Comparison of ENCODE assay signal across 12 cellular contexts in genomic region chr12:109464642-109465351, GRCh38. TPM values are rescaled to one million over a fixed set of nuclear protein-coding genes. Genes with fewer than 3 reads are reported as not detected.
DNase-seq lines count a peak whose midpoint lies in the region; ATAC-seq and TF ChIP-seq lines count a peak whose summit lies in the region.
"Had no signal": no experiment of that assay in that cellular context is flagged by ENCODE, and none has a peak within 500 bp of the region (broad histone marks: within the 10 kb centered on the region; RNA-seq: fewer than 3 reads in every experiment).

No MANE protein-coding gene starts in this region.

- H3K4me1 ChIP-seq in heart left ventricle: peaks cover 64 to 98% (median 91%) of the 10 kb centered on the region in 12 donors
- peaks cover 69% of the 10 kb centered on the region for H3K4me1 ChIP-seq in right cardiac atrium (ENCODE audit: control insufficient read depth, insufficient read depth, low read length)
- peaks cover 86% of the 10 kb centered on the region for H3K4me1 ChIP-seq in upper lobe of right lung

- WGBS in heart left ventricle, 4 donors: 87 to 90% (median 89%) methylated on average over 14 of the region's 14 CpGs
- 88% methylated on average over 14 of the region's 14 CpGs for WGBS in right cardiac atrium

- H3K4me3 ChIP-seq in heart left ventricle (no peak overlapping the region), right cardiac atrium (ENCODE audit: low read length) (no peak overlapping the region), dorsolateral prefrontal cortex (peak overlapping the region in 1 of 59 donors; percentile 12), upper lobe of right lung (no peak overlapping the region)

- H3K4me3 Mint-ChIP-seq in neural crest cell: no peak overlapping the region
- H3K4me3 Mint-ChIP-seq: central memory CD8-positive, alpha-beta T cell had no signal

- no peaks in the 10 kb centered on the region for H3K27me3 ChIP-seq in heart left ventricle
- H3K27me3 ChIP-seq in right cardiac atrium (ENCODE audit: control insufficient read depth, insufficient read depth): no peaks in the 10 kb centered on the region
- no peaks in the 10 kb centered on the region for H3K27me3 ChIP-seq in dorsolateral prefrontal cortex
- no peaks in the 10 kb centered on the region for H3K27me3 ChIP-seq in upper lobe of right lung

- no peaks in the 10 kb centered on the region for H3K27me3 Mint-ChIP-seq in neural crest cell (ENCODE audit: low read depth)
- H3K27me3 Mint-ChIP-seq: central memory CD8-positive, alpha-beta T cell had no signal

- peaks cover 7% of the 10 kb centered on the region for H3K36me3 Mint-ChIP-seq in neural crest cell (ENCODE audit: low read depth)

- H3K27ac ChIP-seq in heart left ventricle: peak overlapping the region in 11 of 12 donors; percentile 93 to 100 (median 96)
- no peak overlapping the region for H3K27ac ChIP-seq in right cardiac atrium (ENCODE audit: low read length)
- H3K27ac ChIP-seq in dorsolateral prefrontal cortex: peak overlapping the region in 38 of 59 donors; percentile 2 to 96 (median 88)
- H3K27ac ChIP-seq in upper lobe of right lung: peak overlapping the region; percentile 93
- H3K27ac ChIP-seq: WERI-Rb-1 had no signal

- no peak for ATAC-seq in heart left ventricle
- no peak for ATAC-seq in right cardiac atrium
- no peak for ATAC-seq in upper lobe of right lung
- ATAC-seq in HG03520 (IDR thresholded peaks at IDR 0.05; ENCODE audit: unreplicated experiment): no peak
- no peak for ATAC-seq in GM18511 (IDR thresholded peaks at IDR 0.05; ENCODE audit: unreplicated experiment)

- TF ChIP-seq CTCF in heart left ventricle (IDR thresholded peaks at IDR 0.05) (no peak), dorsolateral prefrontal cortex (IDR thresholded peaks at IDR 0.05 in 54 of 56, conservative IDR thresholded peaks at IDR 0.05 in 2 of 56; ENCODE audit: low read depth in 1 of 56, partially characterized antibody in 56 of 56) (no peak), neural crest cell (conservative IDR thresholded peaks at IDR 0.05) (no peak), upper lobe of right lung (IDR thresholded peaks at IDR 0.05) (no peak)

- no peaks in the 10 kb centered on the region for H3K9me3 Mint-ChIP-seq in neural crest cell
- H3K9me3 Mint-ChIP-seq: central memory CD8-positive, alpha-beta T cell had no signal

- H3K4me1 Mint-ChIP-seq in neural crest cell: peaks cover 71% of the 10 kb centered on the region

- peak overlapping the region; percentile 29 for H3K27ac Mint-ChIP-seq in neural crest cell (ENCODE audit: unreplicated experiment)

- no peaks in the 10 kb centered on the region for H3K9me3 ChIP-seq in heart left ventricle
- no peaks in the 10 kb centered on the region for H3K9me3 ChIP-seq in right cardiac atrium (ENCODE audit: control insufficient read depth, low read length)
- no peaks in the 10 kb centered on the region for H3K9me3 ChIP-seq in upper lobe of right lung

- TF ChIP-seq POLR2A in heart left ventricle (IDR thresholded peaks at IDR 0.05): no peak

- intact Hi-C loops in heart left ventricle (cut with DNase I) (no loop called here), right cardiac atrium (cut with DNase I) (no loop called here), dorsolateral prefrontal cortex (cut with DNase I) (no loop called here), upper lobe of right lung (cut with DNase I) (no loop called here)

- no peak for DNase-seq in heart left ventricle
- no peak for DNase-seq in right cardiac atrium
- DNase-seq in dorsolateral prefrontal cortex: no peak
- DNase-seq in neural crest cell (ENCODE audit: low read depth, low spot score): no peak
- no peak for DNase-seq in upper lobe of right lung
- DNase-seq in activated gamma-delta T cell treated with Interleukin-2 at 50 U/mL for 16 hours: no peak
- DNase-seq: AML-193, H7, WERI-Rb-1 had no signal

- peaks cover 0 to 60% (median 32%) of the 10 kb centered on the region in 9 donors for H3K36me3 ChIP-seq in heart left ventricle
- peaks cover 53% of the 10 kb centered on the region for H3K36me3 ChIP-seq in upper lobe of right lung

RNA-seq across cellular contexts. Expression of gene KCTD10, which starts 12.3 kb away (rescaled TPM):
- total RNA-seq in heart left ventricle (10 to 100 TPM; 20.8 to 52.3 (median 37.1) TPM), right cardiac atrium (10 to 100 TPM; 28.3 to 76.9 (median 32.9) TPM), dorsolateral prefrontal cortex (10 to 100 TPM; 32.1 to 62.5 (median 42.9) TPM), neural crest cell (58.4 and 66.4 TPM in 2 replicates), upper lobe of right lung (66.8 TPM)
- polyA plus RNA-seq in heart left ventricle (10 to 100 TPM in 1 of 2 donors, 1 to 10 TPM in 1; 9.5 to 47.6 TPM), right cardiac atrium (16.5 TPM)

RNA-seq across cellular contexts. Expression of gene UBE3B, which starts 12.6 kb away (rescaled TPM):
- total RNA-seq in heart left ventricle: 10 to 100 TPM; 45.7 to 82.7 (median 53.8) TPM
- 10 to 100 TPM; 19.1 to 24.4 TPM for polyA plus RNA-seq in heart left ventricle
- 10 to 100 TPM; 39.9 to 53.2 (median 46.8) TPM for total RNA-seq in right cardiac atrium
- 22.6 TPM for polyA plus RNA-seq in right cardiac atrium
- total RNA-seq in dorsolateral prefrontal cortex: 10 to 100 TPM; 39.2 to 68.5 (median 52.9) TPM
- total RNA-seq in neural crest cell: 35.9 and 38.7 TPM in 2 replicates
- total RNA-seq in upper lobe of right lung: 39.1 TPM
